Comparison of ENCODE assay signal across 8 cellular contexts in genomic region chr17:18259621-18260331, GRCh38. TPM values are rescaled to one million over a fixed set of nuclear protein-coding genes. Genes with fewer than 3 reads are reported as not detected.
DNase-seq lines count a peak whose midpoint lies in the region; ATAC-seq and TF ChIP-seq lines count a peak whose summit lies in the region.

No MANE protein-coding gene starts in this region.

- peak overlapping the region; percentile 83 to 89 (median 88) for H3K4me3 Mint-ChIP-seq in nephron

- peaks cover 18% of the 10 kb centered on the region for H3K4me1 Mint-ChIP-seq in nephron

- TF ChIP-seq CTCF in choroid plexus epithelial cell (conservative IDR thresholded peaks at IDR 0.05; ENCODE audit: low read depth, low read length) (no peak), nephron (IDR thresholded peaks at IDR 0.05; ENCODE audit: unreplicated experiment in 3 of 3) (no peak)

- H3K27ac Mint-ChIP-seq in nephron, result peak overlapping the region; percentile 70 to 88 (median 87)

- H3K4me3 ChIP-seq in choroid plexus epithelial cell (ENCODE audit: low read depth, low read length), result peak overlapping the region; percentile 47

- no peak for ATAC-seq in HG03565 (IDR thresholded peaks at IDR 0.05; ENCODE audit: unreplicated experiment)

- DNase-seq in EL (peak; percentile 87), LHCN-M2 (ENCODE audit: low read depth) (peak; percentile 15), choroid plexus epithelial cell (ENCODE audit: low read depth) (no peak), SHP77 (lab: John Stamatoyannopoulos, UW) (no peak), NCI-H1436 treated with DMSO at 0.1 percent for 48 hours (lab: John Stamatoyannopoulos, UW) (no peak), SHP77 treated with DMSO at 0.1 percent for 48 hours (lab: John Stamatoyannopoulos, UW) (no peak)

- H3K9me3 Mint-ChIP-seq in nephron, result no peaks in the 10 kb centered on the region

- H3K27me3 Mint-ChIP-seq in nephron (ENCODE audit: low read depth), result no peaks in the 10 kb centered on the region

- peaks cover 8% of the 10 kb centered on the region for H3K36me3 Mint-ChIP-seq in nephron (ENCODE audit: low read depth)

RNA-seq across cellular contexts. Expression of gene MIEF2, which starts 0.7 kb away (rescaled TPM):
- total RNA-seq in LHCN-M2 (2014; rRNA removed), result 9.4 and 9.6 TPM in 2 replicates
- polyA plus RNA-seq in LHCN-M2 (2012), result 8.4 TPM

RNA-seq across cellular contexts. Expression of gene FLII, which starts 1.2 kb away (rescaled TPM):
- total RNA-seq in LHCN-M2 (2014; rRNA removed), result 284 and 286 TPM in 2 replicates
- polyA plus RNA-seq in LHCN-M2 (2012), result 342 TPM

RNA-seq across cellular contexts. Expression of gene LLGL1, which starts 34.3 kb away (rescaled TPM):
- total RNA-seq in LHCN-M2 (2014; rRNA removed), result 53.3 and 53.7 TPM in 2 replicates
- 26.6 TPM for polyA plus RNA-seq in LHCN-M2 (2012)

RNA-seq across cellular contexts. Expression of gene TOP3A, which starts 55.0 kb away (rescaled TPM):
- 46.4 and 58.7 TPM in 2 replicates for total RNA-seq in LHCN-M2 (2014; rRNA removed)
- polyA plus RNA-seq in LHCN-M2 (2012), result 14.1 TPM

RNA-seq across cellular contexts. Expression of gene SMCR8, which starts 55.3 kb away (rescaled TPM):
- total RNA-seq in LHCN-M2 (2014; rRNA removed), result 9.0 and 11.3 TPM in 2 replicates
- 6.7 TPM for polyA plus RNA-seq in LHCN-M2 (2012)

Comparison
In these comparisons a context has a peak if more than half of its experiments do, and no peak if none do; other contexts are left out.
1. DNase-seq: peak in EL (single experiment) and LHCN-M2 (single experiment); none in choroid plexus epithelial cell (single experiment), SHP77 (0 of 2), NCI-H1436 treated with DMSO at 0.1 percent for 48 hours (single experiment) and SHP77 treated with DMSO at 0.1 percent for 48 hours (single experiment).